1 cellular context compared by ENCODE assay signal in the genomic region with DNA sequence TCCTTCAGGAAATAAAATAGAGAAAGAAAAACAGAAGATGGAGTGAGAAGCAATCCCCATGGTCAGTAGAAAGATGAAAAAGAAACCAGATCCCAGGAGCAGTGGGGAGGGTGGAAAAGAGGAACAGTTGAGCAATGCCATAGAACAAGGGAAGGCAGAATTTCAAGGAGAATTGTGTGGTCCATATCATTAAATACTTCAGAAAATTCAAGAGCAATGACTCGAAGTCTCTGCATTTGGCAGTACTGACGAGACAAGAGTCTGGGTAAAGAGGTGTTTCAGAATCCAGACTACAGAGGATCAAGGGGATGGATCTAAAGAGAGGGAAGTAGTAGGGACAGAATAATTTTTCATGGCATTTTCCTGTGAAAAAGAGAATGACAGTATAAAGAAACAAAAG.
TF ChIP-seq lines count a peak whose summit lies in the region.

No MANE protein-coding gene starts in this region.

TF ChIP-seq in SK-N-SH treated with all-trans-retinoic acid at 6 μM for 48 hours, 23 proteins besides CTCF, POLR2A, EP300 and RAD21 (continued from another document):
- TF ChIP-seq, protein P1, sequence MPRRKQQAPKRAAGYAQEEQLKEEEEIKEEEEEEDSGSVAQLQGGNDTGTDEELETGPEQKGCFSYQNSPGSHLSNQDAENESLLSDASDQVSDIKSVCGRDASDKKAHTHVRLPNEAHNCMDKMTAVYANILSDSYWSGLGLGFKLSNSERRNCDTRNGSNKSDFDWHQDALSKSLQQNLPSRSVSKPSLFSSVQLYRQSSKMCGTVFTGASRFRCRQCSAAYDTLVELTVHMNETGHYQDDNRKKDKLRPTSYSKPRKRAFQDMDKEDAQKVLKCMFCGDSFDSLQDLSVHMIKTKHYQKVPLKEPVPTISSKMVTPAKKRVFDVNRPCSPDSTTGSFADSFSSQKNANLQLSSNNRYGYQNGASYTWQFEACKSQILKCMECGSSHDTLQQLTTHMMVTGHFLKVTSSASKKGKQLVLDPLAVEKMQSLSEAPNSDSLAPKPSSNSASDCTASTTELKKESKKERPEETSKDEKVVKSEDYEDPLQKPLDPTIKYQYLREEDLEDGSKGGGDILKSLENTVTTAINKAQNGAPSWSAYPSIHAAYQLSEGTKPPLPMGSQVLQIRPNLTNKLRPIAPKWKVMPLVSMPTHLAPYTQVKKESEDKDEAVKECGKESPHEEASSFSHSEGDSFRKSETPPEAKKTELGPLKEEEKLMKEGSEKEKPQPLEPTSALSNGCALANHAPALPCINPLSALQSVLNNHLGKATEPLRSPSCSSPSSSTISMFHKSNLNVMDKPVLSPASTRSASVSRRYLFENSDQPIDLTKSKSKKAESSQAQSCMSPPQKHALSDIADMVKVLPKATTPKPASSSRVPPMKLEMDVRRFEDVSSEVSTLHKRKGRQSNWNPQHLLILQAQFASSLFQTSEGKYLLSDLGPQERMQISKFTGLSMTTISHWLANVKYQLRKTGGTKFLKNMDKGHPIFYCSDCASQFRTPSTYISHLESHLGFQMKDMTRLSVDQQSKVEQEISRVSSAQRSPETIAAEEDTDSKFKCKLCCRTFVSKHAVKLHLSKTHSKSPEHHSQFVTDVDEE (CRISPR knock-in tag; IDR thresholded peaks at IDR 0.05) = no peak
- no peak for TF ChIP-seq ZFP30 (CRISPR knock-in tag; IDR thresholded peaks at IDR 0.05)
- no peak for TF ChIP-seq ZNF565 (CRISPR knock-in tag; conservative IDR thresholded peaks at IDR 0.05; ENCODE audit: low read depth)
